8 cellular contexts compared by ENCODE assay signal in genomic region chr1:67674260-67675011, GRCh38. TPM values are rescaled to one million over a fixed set of nuclear protein-coding genes. Genes with fewer than 3 reads are reported as not detected.
DNase-seq lines count a peak whose midpoint lies in the region; ATAC-seq and TF ChIP-seq lines count a peak whose summit lies in the region.

No MANE protein-coding gene starts in this region.

- no peaks in the 10 kb centered on the region for H3K9me2 ChIP-seq in GM23338 (ENCODE audit: insufficient read depth)

- H3K27ac Mint-ChIP-seq in GM23338, result no peak overlapping the region
- peak overlapping the region; percentile 26 for H3K27ac Mint-ChIP-seq in stimulated activated naive CD8-positive, alpha-beta T cell treated with anti-CD3 and anti-CD28 coated beads, Interleukin-15, Interleukin-2, amounts not matched to agents 100 ng/mL and 50 ng/mL, for 24 hours

- ATAC-seq in GM23338 (peak; percentile 54; the same call in 2 of the 3 replicates), left ventricle myocardium superior (peak; percentile 74)

- H3K27me3 ChIP-seq in GM23338 (ENCODE audit: insufficient read depth), result no peaks in the 10 kb centered on the region

- TF ChIP-seq CTCF in GM23338 (conservative IDR thresholded peaks at IDR 0.05; ENCODE audit: low read depth in 2 of 2), result no peak

- 0 out of 2 replicates have a peak, but pooled peaks cover 8% of the 10 kb centered on the region for H3K4me1 ChIP-seq in GM23338 (ENCODE audit: insufficient read depth)

- peak overlapping the region; percentile 43; the same call in 1 of the 2 replicates for H2AFZ ChIP-seq in GM23338

- H4K20me1 ChIP-seq in GM23338 (replicated peaks; ENCODE audit: insufficient read depth), result no peaks in the 10 kb centered on the region

- H3K4me2 ChIP-seq in GM23338, result no peak overlapping the region

- no peaks in the 10 kb centered on the region for H3K36me3 ChIP-seq in GM23338 (ENCODE audit: insufficient read depth)

- peak; percentile 31 for DNase-seq in GM23338 (ENCODE audit: low spot score)
- DNase-seq in NCI-H446 treated with DMSO at 0.1 percent for 48 hours (lab: John Stamatoyannopoulos, UW), result peak; percentile 91
- peak; percentile 30 to 45 for DNase-seq in activated T-cell treated with anti-CD3 and anti-CD28 coated beads, Interleukin-2, amount 50 U/mL, for 48 hours
- no peak for DNase-seq in left ventricle myocardium superior
- no peak for DNase-seq in COLO829 (ENCODE audit: low spot score)
- no peak for DNase-seq in 8988T
- DNase-seq in GM19238 (ENCODE audit: insufficient read length, low spot score), result no peak

- H3K79me2 ChIP-seq in GM23338 (replicated peaks; ENCODE audit: insufficient read depth), result no peaks in the 10 kb centered on the region

- peaks cover 8% of the 10 kb centered on the region for H3K4me1 Mint-ChIP-seq in GM23338
- peaks cover 23% of the 10 kb centered on the region for H3K4me1 Mint-ChIP-seq in stimulated activated naive CD8-positive, alpha-beta T cell treated with anti-CD3 and anti-CD28 coated beads, Interleukin-15, Interleukin-2, amounts not matched to agents 100 ng/mL and 50 ng/mL, for 24 hours (ENCODE audit: low read depth)

- intact Hi-C loops in left ventricle myocardium superior (cut with micrococcal nuclease), result no loop called here

- no peaks in the 10 kb centered on the region for H3F3A ChIP-seq in GM23338 (replicated peaks; ENCODE audit: low read depth)

- H3K9me3 Mint-ChIP-seq in GM23338, result no peaks in the 10 kb centered on the region
- H3K9me3 Mint-ChIP-seq in stimulated activated naive CD8-positive, alpha-beta T cell treated with anti-CD3 and anti-CD28 coated beads, Interleukin-15, Interleukin-2, amounts not matched to agents 100 ng/mL and 50 ng/mL, for 24 hours, result no peaks in the 10 kb centered on the region

- H3K36me3 Mint-ChIP-seq in GM23338 (ENCODE audit: low read depth), result no peaks in the 10 kb centered on the region
- H3K36me3 Mint-ChIP-seq in stimulated activated naive CD8-positive, alpha-beta T cell treated with anti-CD3 and anti-CD28 coated beads, Interleukin-15, Interleukin-2, amounts not matched to agents 100 ng/mL and 50 ng/mL, for 24 hours (ENCODE audit: low read depth), result no peaks in the 10 kb centered on the region

- H3K27me3 Mint-ChIP-seq in GM23338 (ENCODE audit: insufficient read depth, low read depth, poor library complexity), result peaks cover 4% of the 10 kb centered on the region
- peaks cover 20% of the 10 kb centered on the region for H3K27me3 Mint-ChIP-seq in stimulated activated naive CD8-positive, alpha-beta T cell treated with anti-CD3 and anti-CD28 coated beads, Interleukin-15, Interleukin-2, amounts not matched to agents 100 ng/mL and 50 ng/mL, for 24 hours

- H3K4me3 ChIP-seq in GM23338, result no peak overlapping the region

- no peak overlapping the region for H3K27ac ChIP-seq in GM23338 (ENCODE audit: low read depth)

- no peak overlapping the region for H3K4me3 Mint-ChIP-seq in GM23338
- no peak overlapping the region for H3K4me3 Mint-ChIP-seq in stimulated activated naive CD8-positive, alpha-beta T cell treated with anti-CD3 and anti-CD28 coated beads, Interleukin-15, Interleukin-2, amounts not matched to agents 100 ng/mL and 50 ng/mL, for 24 hours

TF ChIP-seq in GM23338, 12 proteins besides CTCF, POLR2A, EP300 and RAD21 (continues in another document):
- TF ChIP-seq STAT1 (IDR thresholded peaks at IDR 0.05; ENCODE audit: unreplicated experiment) (no peak), EZH2phosphoT487 (IDR thresholded peaks at IDR 0.05; ENCODE audit: unreplicated experiment) (no peak), REST (IDR thresholded peaks at IDR 0.05; ENCODE audit: unreplicated experiment) (no peak), NANOG (IDR thresholded peaks at IDR 0.05; ENCODE audit: borderline replicate concordance) (no peak), EZH2 (IDR thresholded peaks at IDR 0.05; ENCODE audit: low read depth, unreplicated experiment) (no peak), CREB1 (CRISPR knock-in tag; IDR thresholded peaks at IDR 0.05; ENCODE audit: low read depth) (no peak), ZNF462 (CRISPR knock-in tag; IDR thresholded peaks at IDR 0.05) (no peak), ZNF114 (CRISPR knock-in tag; IDR thresholded peaks at IDR 0.05) (no peak)

RNA-seq across cellular contexts. Expression of gene GADD45A, which starts 10.6 kb away (rescaled TPM):
- 25.9 and 30.8 TPM in 2 replicates for total RNA-seq in GM23338 (2014; rRNA removed; shearing (Covaris generic))
- polyA plus RNA-seq in GM23338 (2016; fragmentation: Nextera tagmentation; extraction: Ambion mirVana), result 36.2 and 39.5 TPM in 2 replicates
- 46.6 TPM for total RNA-seq in left ventricle myocardium superior

Comparison
In these comparisons a context has a peak if more than half of its experiments do, and no peak if none do; other contexts are left out.
1. DNase-seq: peak in GM23338 (single experiment), NCI-H446 treated with DMSO at 0.1 percent for 48 hours (single experiment) and activated T-cell treated with anti-CD3 and anti-CD28 coated beads, Interleukin-2, amount 50 U/mL, for 48 hours (2 of 2); none in left ventricle myocardium superior (single experiment), COLO829 (single experiment), 8988T (single experiment) and GM19238 (single experiment).